Comparison of ENCODE assay signal across 8 cellular contexts in the genomic region with DNA sequence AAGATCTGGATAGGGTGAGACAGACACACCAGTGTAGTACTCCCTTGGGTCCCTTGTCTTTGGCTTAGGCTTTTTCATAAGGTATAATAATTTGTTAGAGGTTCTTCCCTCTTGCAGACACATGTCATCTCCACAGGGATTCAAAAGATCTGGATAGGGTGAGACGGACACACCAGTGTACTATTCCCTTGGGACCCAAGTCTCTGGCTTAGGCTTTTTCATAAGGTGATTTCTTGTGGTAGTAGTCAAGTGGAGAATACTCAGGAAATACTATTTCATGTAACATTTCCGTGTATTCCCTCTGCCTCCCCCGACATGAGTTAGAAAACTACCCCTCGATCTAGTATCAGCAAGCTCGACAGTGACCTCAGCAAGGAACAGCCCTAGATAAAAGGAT. TPM values are rescaled to one million over a fixed set of nuclear protein-coding genes. Genes with fewer than 3 reads are reported as not detected.
DNase-seq lines count a peak whose midpoint lies in the region; ATAC-seq and TF ChIP-seq lines count a peak whose summit lies in the region.

No MANE protein-coding gene starts in this region.

- H3K36me3 ChIP-seq in kidney epithelial cell (ENCODE audit: control insufficient read depth, insufficient read depth, low read length) (no peaks in the 10 kb centered on the region), thoracic aorta (no peaks in the 10 kb centered on the region)

- POLR2A ChIA-PET in activated CD4-positive, alpha-beta T cell treated with anti-CD3 and anti-CD28 coated beads for 36 hours (lab: Charles Lee) = interaction anchor here (0.6 to 1.4 kb wide), 6 partner anchors 131 to 1078 kb away, joined by 3 to 5 read pairs (median 3); partner anchors contain the start of genes ITPKA and RAD51

- peaks cover 48% of the 10 kb centered on the region for H3K4me1 Mint-ChIP-seq in activated CD4-positive, alpha-beta T cell treated with anti-CD3 and anti-CD28 coated beads for 36 hours
- peaks cover 51% of the 10 kb centered on the region for H3K4me1 Mint-ChIP-seq in activated T-helper 1 cell treated with anti-CD3 and anti-CD28 coated beads, Interleukin-12 subunit alpha, Interleukin-12 subunit beta, Interleukin-2, Interleukin-4 antibody, amounts not matched to agents 30 ng/mL and 10 ng/mL and 1 ng/mL, durations not matched to agents 14 hours and 24 hours and 36 hours (ENCODE audit: low read depth)

- no peak for ATAC-seq in activated CD4-positive, alpha-beta T cell treated with anti-CD3 and anti-CD28 coated beads for 36 hours
- ATAC-seq in thoracic aorta (ENCODE audit: insufficient number of reproducible peaks, low FRiP score, low read depth) = no peak

- no peak for TF ChIP-seq CTCF in kidney epithelial cell (IDR thresholded peaks at IDR 0.05; ENCODE audit: insufficient read depth, low read length, poor library complexity, severe bottlenecking)
- TF ChIP-seq CTCF in thoracic aorta (IDR thresholded peaks at IDR 0.05) = no peak

- peak overlapping the region; percentile 81 to 85 for H3K27ac ChIP-seq in thoracic aorta

- no peaks in the 10 kb centered on the region for H3K9me3 Mint-ChIP-seq in activated CD4-positive, alpha-beta T cell treated with anti-CD3 and anti-CD28 coated beads for 36 hours (ENCODE audit: low read depth)
- H3K9me3 Mint-ChIP-seq in activated T-helper 1 cell treated with anti-CD3 and anti-CD28 coated beads, Interleukin-12 subunit alpha, Interleukin-12 subunit beta, Interleukin-2, Interleukin-4 antibody, amounts not matched to agents 30 ng/mL and 10 ng/mL and 1 ng/mL, durations not matched to agents 14 hours and 24 hours and 36 hours = no peaks in the 10 kb centered on the region

- H3K27me3 ChIP-seq in kidney epithelial cell (ENCODE audit: control insufficient read depth, insufficient read depth, low read length) (no peaks in the 10 kb centered on the region), thoracic aorta (replicated peaks; ENCODE audit: insufficient read depth) (no peaks in the 10 kb centered on the region)

- H3K4me1 ChIP-seq in thoracic aorta (ENCODE audit: control insufficient read depth in 1 of 2, low read depth in 2 of 2) = peaks cover 28 to 45% of the 10 kb centered on the region in 2 donors

- CTCF ChIA-PET in activated CD4-positive, alpha-beta T cell treated with anti-CD3 and anti-CD28 coated beads for 36 hours (lab: Charles Lee) = interaction anchor here (0.6 to 8.3 kb wide), 44 partner anchors 10 to 1391 kb away, joined by 3 to 233 read pairs (median 4); partner anchors contain the start of genes EHD4, JMJD7 and RPAP1

- H3K4me3 ChIP-seq in kidney epithelial cell (ENCODE audit: low read depth, low read length) = peak overlapping the region; percentile 75
- peak overlapping the region; percentile 89 for H3K4me3 ChIP-seq in thoracic aorta

- peak overlapping the region; percentile 90 for H3K4me3 Mint-ChIP-seq in activated CD4-positive, alpha-beta T cell treated with anti-CD3 and anti-CD28 coated beads for 36 hours
- H3K4me3 Mint-ChIP-seq in activated T-helper 1 cell treated with anti-CD3 and anti-CD28 coated beads, Interleukin-12 subunit alpha, Interleukin-12 subunit beta, Interleukin-2, Interleukin-4 antibody, amounts not matched to agents 30 ng/mL and 10 ng/mL and 1 ng/mL, durations not matched to agents 14 hours and 24 hours and 36 hours = peak overlapping the region; percentile 93

- no peaks in the 10 kb centered on the region for H3K36me3 Mint-ChIP-seq in activated CD4-positive, alpha-beta T cell treated with anti-CD3 and anti-CD28 coated beads for 36 hours (ENCODE audit: low read depth)
- H3K36me3 Mint-ChIP-seq in activated T-helper 1 cell treated with anti-CD3 and anti-CD28 coated beads, Interleukin-12 subunit alpha, Interleukin-12 subunit beta, Interleukin-2, Interleukin-4 antibody, amounts not matched to agents 30 ng/mL and 10 ng/mL and 1 ng/mL, durations not matched to agents 14 hours and 24 hours and 36 hours (ENCODE audit: low read depth) = peaks cover 7% of the 10 kb centered on the region

- H3K27ac Mint-ChIP-seq in activated CD4-positive, alpha-beta T cell treated with anti-CD3 and anti-CD28 coated beads for 36 hours = peak overlapping the region; percentile 84
- H3K27ac Mint-ChIP-seq in activated T-helper 1 cell treated with anti-CD3 and anti-CD28 coated beads, Interleukin-12 subunit alpha, Interleukin-12 subunit beta, Interleukin-2, Interleukin-4 antibody, amounts not matched to agents 30 ng/mL and 10 ng/mL and 1 ng/mL, durations not matched to agents 14 hours and 24 hours and 36 hours = peak overlapping the region; percentile 92

- DNase-seq in activated CD4-positive, alpha-beta T cell treated with anti-CD3 and anti-CD28 coated beads for 36 hours = no peak
- DNase-seq in activated CD4-positive, alpha-beta T cell treated with anti-CD3 and anti-CD28 coated beads for 4 hours = no peak
- no peak for DNase-seq in activated T-helper 1 cell treated with anti-CD3 and anti-CD28 coated beads, Interleukin-12 subunit alpha, Interleukin-12 subunit beta, Interleukin-2, Interleukin-4 antibody, amounts not matched to agents 30 ng/mL and 10 ng/mL and 1 ng/mL, durations not matched to agents 14 hours and 24 hours and 36 hours (ENCODE audit: low spot score)
- no peak for DNase-seq in kidney epithelial cell (ENCODE audit: low read depth)
- no peak for DNase-seq in thoracic aorta (ENCODE audit: low spot score)
- DNase-seq in activated effector memory CD4-positive, alpha-beta T cell treated with Interleukin-2 at 50 U/mL for 16 hours = no peak
- DNase-seq in hepatic stellate cell (ENCODE audit: low spot score) = no peak
- no peak for DNase-seq in stimulated activated CD8-positive, alpha-beta memory T cell treated with anti-CD3 and anti-CD28 coated beads, Interleukin-4, amount 100 ng/mL, for 48 hours

- no peaks in the 10 kb centered on the region for H3K27me3 Mint-ChIP-seq in activated CD4-positive, alpha-beta T cell treated with anti-CD3 and anti-CD28 coated beads for 36 hours
- H3K27me3 Mint-ChIP-seq in activated T-helper 1 cell treated with anti-CD3 and anti-CD28 coated beads, Interleukin-12 subunit alpha, Interleukin-12 subunit beta, Interleukin-2, Interleukin-4 antibody, amounts not matched to agents 30 ng/mL and 10 ng/mL and 1 ng/mL, durations not matched to agents 14 hours and 24 hours and 36 hours (ENCODE audit: insufficient read depth) = no peaks in the 10 kb centered on the region

- intact Hi-C loops in activated CD4-positive, alpha-beta T cell treated with anti-CD3 and anti-CD28 coated beads for 36 hours (cut with DNase I, micrococcal nuclease) = loop anchor here (5.0 kb wide), 3 partner anchors 76 to 356 kb away; partner anchors contain the start of gene RTF1 (in 1 of the 2)
- intact Hi-C loops in activated T-helper 1 cell treated with anti-CD3 and anti-CD28 coated beads, Interleukin-12 subunit alpha, Interleukin-12 subunit beta, Interleukin-2, Interleukin-4 antibody, amounts not matched to agents 30 ng/mL and 10 ng/mL and 1 ng/mL, durations not matched to agents 14 hours and 24 hours and 36 hours (cut with micrococcal nuclease) = loop anchor here (2.0 to 5.0 kb wide), 6 partner anchors 281 to 541 kb away; partner anchors contain the start of genes CHP1, EXD1, GANC and ITPKA

- H3K9me3 ChIP-seq in thoracic aorta = no peaks in the 10 kb centered on the region

RNA-seq across cellular contexts. Expression of gene MAPKBP1, which starts 1.0 kb away (rescaled TPM):
- 10 to 100 TPM; 16.1 to 19.0 TPM for total RNA-seq in activated CD4-positive, alpha-beta T cell treated with anti-CD3 and anti-CD28 coated beads for 36 hours
- total RNA-seq in activated T-helper 1 cell treated with anti-CD3 and anti-CD28 coated beads, Interleukin-12 subunit alpha, Interleukin-12 subunit beta, Interleukin-2, Interleukin-4 antibody, amounts not matched to agents 30 ng/mL and 10 ng/mL and 1 ng/mL, durations not matched to agents 14 hours and 24 hours and 36 hours = 26.3 and 28.2 TPM in 2 replicates
- total RNA-seq in kidney epithelial cell = 11.9 and 16.5 TPM in 2 replicates
- total RNA-seq in thoracic aorta = 10 to 100 TPM; 35.8 to 37.0 TPM

RNA-seq across cellular contexts. Expression of gene JMJD7, which starts 54.6 kb away (rescaled TPM):
- 10 to 100 TPM; 17.1 to 17.6 TPM for total RNA-seq in activated CD4-positive, alpha-beta T cell treated with anti-CD3 and anti-CD28 coated beads for 36 hours
- total RNA-seq in activated T-helper 1 cell treated with anti-CD3 and anti-CD28 coated beads, Interleukin-12 subunit alpha, Interleukin-12 subunit beta, Interleukin-2, Interleukin-4 antibody, amounts not matched to agents 30 ng/mL and 10 ng/mL and 1 ng/mL, durations not matched to agents 14 hours and 24 hours and 36 hours = 14.2 and 17.8 TPM in 2 replicates
- total RNA-seq in kidney epithelial cell (14.0 and 16.0 TPM in 2 replicates), thoracic aorta (10 to 100 TPM in 1 of 2 donors, 1 to 10 TPM in 1; 1.1 to 11.3 TPM)
